7 cellular contexts compared by ENCODE assay signal in genomic region chr9:105901514-105902109, GRCh38.
A peak's percentile ranks its signal among the peaks of the same experiment; 100 is the strongest.
DNase-seq lines count a peak whose midpoint lies in the region; FAIRE-seq and TF ChIP-seq lines count a peak whose summit lies in the region.

No MANE protein-coding gene starts in this region.

- no peaks in the 10 kb centered on the region for H3K36me3 ChIP-seq in GM23248 (ENCODE audit: low read depth)

- peaks cover 11% of the 10 kb centered on the region for H3K27me3 Mint-ChIP-seq in brain

- H3K27ac Mint-ChIP-seq in brain: peak overlapping the region in 2 of 5 experiments; percentile 54 to 77

- no peaks in the 10 kb centered on the region for H3F3A ChIP-seq in GM23248 (ENCODE audit: insufficient read depth)

- H3K4me3 ChIP-seq in GM23248: no peak overlapping the region

- no peak for FAIRE-seq in urothelium cell line (lab: Jason Lieb, UNC)

- H3K27me3 ChIP-seq in GM23248 (replicated peaks; ENCODE audit: insufficient read depth): no peaks in the 10 kb centered on the region

- H3K9me2 ChIP-seq in GM23248 (ENCODE audit: insufficient read depth): no peaks in the 10 kb centered on the region

- 7 to 11% methylated on average over 4 of the region's 4 CpGs for WGBS in GM23248 (ENCODE audit: low coverage in 1 of 2, low lambda C conversion rate in 2 of 2, missing lambda C conversion rate in 2 of 2), 2 experiments

- TF ChIP-seq CTCF in GM12872 (IDR thresholded peaks at IDR 0.05; ENCODE audit: insufficient read depth, low read depth, low read length) (peak; percentile 86), brain (conservative IDR thresholded peaks at IDR 0.05) (peak; percentile 81 to 89)

- in situ Hi-C loops in GM23248 (cut with MboI): no loop called here

- no peaks in the 10 kb centered on the region for H3K36me3 Mint-ChIP-seq in brain

- H4K20me1 ChIP-seq in GM23248 (ENCODE audit: insufficient read depth): no peaks in the 10 kb centered on the region

- no peaks in the 10 kb centered on the region for H3K79me2 ChIP-seq in GM23248 (ENCODE audit: insufficient read depth)

- no peak overlapping the region for H3K9ac ChIP-seq in GM23248

- H3K4me1 Mint-ChIP-seq in brain: peaks cover 6% of the 10 kb centered on the region

- peaks cover 8 to 33% (median 22%) of the 10 kb centered on the region in 5 experiments for H3K9me3 Mint-ChIP-seq in brain

- no peaks in the 10 kb centered on the region for H3K4me1 ChIP-seq in GM23248 (ENCODE audit: insufficient read depth)

- no peak overlapping the region for H2AFZ ChIP-seq in GM23248

- no peak overlapping the region for H3K4me3 Mint-ChIP-seq in brain

- H3K9me3 ChIP-seq in GM23248 (ENCODE audit: low read depth): no peaks in the 10 kb centered on the region

- no peak overlapping the region for H3K4me2 ChIP-seq in GM23248 (ENCODE audit: unreplicated experiment)

- DNase-seq in GM23248 (peak; percentile 19), NCI-H1105 treated with DMSO at 0.1 percent for 48 hours (lab: John Stamatoyannopoulos, UW) (peak; percentile 23), kidney tubule cell (ENCODE audit: low spot score) (peak; percentile 67), urothelium cell line (ENCODE audit: low spot score) (peak; percentile 68)
- no peak for DNase-seq in stimulated activated CD4-positive, alpha-beta T cell treated with anti-CD3 and anti-CD28 coated beads, Interleukin-4, amount 100 ng/mL, for 4 hours

- H3K27ac ChIP-seq in GM23248: no peak overlapping the region

Comparison
In these comparisons a context has a peak if more than half of its experiments do, and no peak if none do; other contexts are left out.
1. DNase-seq: peak in GM23248 (single experiment), NCI-H1105 treated with DMSO at 0.1 percent for 48 hours (single experiment), kidney tubule cell (single experiment) and urothelium cell line (single experiment); none in stimulated activated CD4-positive, alpha-beta T cell treated with anti-CD3 and anti-CD28 coated beads, Interleukin-4, amount 100 ng/mL, for 4 hours (0 of 2).